Comparison of ENCODE assay signal across 12 cellular contexts in genomic region chr2:231682546-231683291, GRCh38. TPM values are rescaled to one million over a fixed set of nuclear protein-coding genes. Genes with fewer than 3 reads are reported as not detected.
A peak's percentile ranks its signal among the peaks of the same experiment; 100 is the strongest.
DNase-seq lines count a peak whose midpoint lies in the region; ATAC-seq and TF ChIP-seq lines count a peak whose summit lies in the region.
"Had no signal": no experiment of that assay in that cellular context is flagged by ENCODE, and none has a peak within 500 bp of the region (broad histone marks: within the 10 kb centered on the region; RNA-seq: fewer than 3 reads in every experiment).

No MANE protein-coding gene starts in this region.

- WGBS in right cardiac atrium, result 71% methylated on average over 12 of the region's 12 CpGs
- WGBS in hepatocyte (ENCODE audit: low lambda C conversion rate, missing lambda C conversion rate), result 83% methylated on average over 12 of the region's 12 CpGs
- WGBS in thymus, result 44% methylated on average over 12 of the region's 12 CpGs

- DNase-seq in cardiac muscle cell (ENCODE audit: low read depth in 1 of 2, low spot score in 1 of 2), result no peak
- no peak for DNase-seq in right cardiac atrium
- DNase-seq in NCI-H82 treated with DMSO at 0.1 percent for 48 hours (lab: John Stamatoyannopoulos, UW; ENCODE audit: unreplicated experiment), result peak; percentile 19
- DNase-seq in hepatocyte (ENCODE audit: low spot score), result no peak
- no peak for DNase-seq in AML-193 (lab: John Stamatoyannopoulos, UW)
- DNase-seq in Ammon's horn (ENCODE audit: low spot score), result no peak
- no peak for DNase-seq in GM13977 (ENCODE audit: low spot score)
- DNase-seq: activated CD8-positive, alpha-beta T cell treated with anti-CD3 and anti-CD28 coated beads for 36 hours; adrenal gland; upper lobe of left lung had no signal

- H3K4me3 ChIP-seq in cardiac muscle cell, result no peak overlapping the region
- no peak overlapping the region for H3K4me3 ChIP-seq in right cardiac atrium (ENCODE audit: low read length)
- H3K4me3 ChIP-seq in hepatocyte, result no peak overlapping the region
- H3K4me3 ChIP-seq in thymus (ENCODE audit: low read length), result peak overlapping the region; percentile 40
- H3K4me3 ChIP-seq: adrenal gland, lung, upper lobe of left lung had no signal

- no peak overlapping the region for H2AFZ ChIP-seq in hepatocyte

- in situ Hi-C loops in GM13977 (cut with MboI; ENCODE audit: low pct_unique_long_range_greater_than_20kb, low sequenced_read_pairs, unreplicated experiment), result no loop called here

- H4K20me1 ChIP-seq in hepatocyte (ENCODE audit: insufficient read depth, poor library complexity, severe bottlenecking), result no peaks in the 10 kb centered on the region

- H3K27me3 ChIP-seq in cardiac muscle cell, result no peaks in the 10 kb centered on the region
- no peaks in the 10 kb centered on the region for H3K27me3 ChIP-seq in right cardiac atrium (ENCODE audit: control insufficient read depth, insufficient read depth)
- H3K27me3 ChIP-seq in hepatocyte, result no peaks in the 10 kb centered on the region
- no peaks in the 10 kb centered on the region for H3K27me3 ChIP-seq in thymus (ENCODE audit: control insufficient read depth, insufficient read depth)
- H3K27me3 ChIP-seq: adrenal gland, upper lobe of left lung had no signal

- H3K9me3 ChIP-seq in cardiac muscle cell (ENCODE audit: low read depth) (no peaks in the 10 kb centered on the region), right cardiac atrium (ENCODE audit: control insufficient read depth, low read length) (no peaks in the 10 kb centered on the region), hepatocyte (ENCODE audit: low read depth) (no peaks in the 10 kb centered on the region), thymus (ENCODE audit: control insufficient read depth) (no peaks in the 10 kb centered on the region)
- H3K9me3 ChIP-seq: adrenal gland, upper lobe of left lung had no signal

- no peak overlapping the region for H3K4me2 ChIP-seq in hepatocyte

- no peaks in the 10 kb centered on the region for H3K9me2 ChIP-seq in hepatocyte (replicated peaks; ENCODE audit: insufficient read depth)

- peak overlapping the region; percentile 54 for H3K27ac ChIP-seq in cardiac muscle cell
- no peak overlapping the region for H3K27ac ChIP-seq in right cardiac atrium (ENCODE audit: low read length)
- H3K27ac ChIP-seq in hepatocyte, result peak overlapping the region; percentile 99
- peak overlapping the region; percentile 90 for H3K27ac ChIP-seq in thymus (ENCODE audit: low read depth)

- intact Hi-C loops in right cardiac atrium (cut with DNase I), result no loop called here

- H3K4me1 ChIP-seq in cardiac muscle cell (ENCODE audit: low read depth) (peaks cover 11% of the 10 kb centered on the region), right cardiac atrium (ENCODE audit: control insufficient read depth, insufficient read depth, low read length) (no peaks in the 10 kb centered on the region), hepatocyte (ENCODE audit: insufficient read depth) (peaks cover 17% of the 10 kb centered on the region), thymus (ENCODE audit: control insufficient read depth, insufficient read depth, low read length) (peaks cover 60% of the 10 kb centered on the region)

- TF ChIP-seq CTCF in cardiac muscle cell (IDR thresholded peaks at IDR 0.05; ENCODE audit: low read depth, low read length) (no peak), hepatocyte (IDR thresholded peaks at IDR 0.05; ENCODE audit: poor library complexity) (no peak), GM13977 (IDR thresholded peaks at IDR 0.05; ENCODE audit: extremely low read depth, insufficient read depth, missing control alignments) (no peak)

- H3K79me2 ChIP-seq in hepatocyte, result peaks cover 4% of the 10 kb centered on the region

- no peak for ATAC-seq in right cardiac atrium
- ATAC-seq: activated CD8-positive, alpha-beta T cell treated with anti-CD3 and anti-CD28 coated beads for 36 hours had no signal

- no peaks in the 10 kb centered on the region for H3K36me3 ChIP-seq in cardiac muscle cell
- H3K36me3 ChIP-seq in hepatocyte (replicated peaks; ENCODE audit: insufficient read depth, low read depth), result no peaks in the 10 kb centered on the region
- H3K36me3 ChIP-seq in thymus (ENCODE audit: control insufficient read depth, insufficient read depth), result no peaks in the 10 kb centered on the region
- H3K36me3 ChIP-seq: adrenal gland, upper lobe of left lung had no signal

RNA-seq across cellular contexts. Expression of gene PTMA, which starts 25.6 kb away (rescaled TPM):
- total RNA-seq in cardiac muscle cell, result 638 and 737 TPM in 2 replicates
- 750 and 774 TPM in 2 replicates for polyA plus RNA-seq in cardiac muscle cell
- 100 to 1,000 TPM; 231 to 324 (median 314) TPM for total RNA-seq in right cardiac atrium
- polyA plus RNA-seq in right cardiac atrium, result 480 TPM
- 615 and 727 TPM in 2 replicates for total RNA-seq in hepatocyte
- 597 and 705 TPM in 2 replicates for polyA plus RNA-seq in hepatocyte
- 2,183 TPM for polyA plus RNA-seq in thymus
